In the genomic region with DNA sequence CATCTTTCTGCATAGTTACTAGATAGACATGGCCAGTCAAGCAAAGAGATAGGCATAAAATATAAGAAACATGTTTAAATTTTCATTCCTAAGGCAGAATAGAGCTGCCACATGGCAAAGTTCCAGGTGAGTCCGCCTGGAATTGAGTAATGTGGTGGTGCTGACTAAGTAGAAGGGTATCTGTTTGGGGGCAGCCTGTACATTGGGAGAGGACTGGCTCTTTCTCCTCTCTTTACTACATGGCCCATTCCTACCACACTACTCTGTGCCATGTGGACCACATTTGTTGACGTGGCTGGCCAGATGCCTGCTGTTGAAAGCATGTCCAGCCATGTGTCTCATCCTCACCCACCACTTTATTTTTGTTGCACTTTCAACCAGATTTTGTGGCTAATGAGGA, we compare ENCODE assay signal across 13 cellular contexts.
DNase-seq lines count a peak whose midpoint lies in the region; ATAC-seq, FAIRE-seq and TF ChIP-seq lines count a peak whose summit lies in the region.
"Had no signal": no experiment of that assay in that cellular context is flagged by ENCODE, and none has a peak within 500 bp of the region (broad histone marks: within the 10 kb centered on the region; RNA-seq: fewer than 3 reads in every experiment).

No MANE protein-coding gene starts in this region.

- no peak overlapping the region for H3K4me2 ChIP-seq in H1 (ENCODE audit: insufficient read depth in 1 of 2, low read depth in 2 of 2, low read length in 2 of 2)

- no peak overlapping the region for H2AFZ ChIP-seq in H1 (ENCODE audit: low read length)

- no peak overlapping the region for H2BK5ac ChIP-seq in H1 (ENCODE audit: low read depth, low read length)

- H3K79me1 ChIP-seq in H1 (ENCODE audit: low read depth, low read length): no peaks in the 10 kb centered on the region

- no peak for TF ChIP-seq RAD21 in H1 (IDR thresholded peaks at IDR 0.05 in 1 of 2, conservative IDR thresholded peaks at IDR 0.05 in 1 of 2; ENCODE audit: low read depth in 2 of 2, low read length in 2 of 2)

- FAIRE-seq in H1 (lab: Jason Lieb, UNC): no peak

- H3K36me3 ChIP-seq in H1 (ENCODE audit: control insufficient read depth in 2 of 4, insufficient read depth in 4 of 4, low read length in 3 of 4): no peaks in the 10 kb centered on the region

- peak; percentile 88 for ATAC-seq in omental fat pad (ENCODE audit: low FRiP score)
- no peak for ATAC-seq in activated CD8-positive, alpha-beta T cell treated with anti-CD3 and anti-CD28 coated beads for 36 hours
- no peak for ATAC-seq in HG02840 (IDR thresholded peaks at IDR 0.05; ENCODE audit: low FRiP score, unreplicated experiment)
- ATAC-seq: right cardiac atrium had no signal

- H3K4me1 Mint-ChIP-seq in activated CD8-positive, alpha-beta T cell treated with anti-CD3 and anti-CD28 coated beads for 36 hours (ENCODE audit: low read depth): no peaks in the 10 kb centered on the region

- H3K27me3 Mint-ChIP-seq in activated CD8-positive, alpha-beta T cell treated with anti-CD3 and anti-CD28 coated beads for 36 hours: no peaks in the 10 kb centered on the region

- no peak overlapping the region for H2AK5ac ChIP-seq in H1 (ENCODE audit: low read depth, low read length)

- CTCF ChIA-PET in H1 (lab: Charles Lee; ENCODE audit: partially characterized antibody): interaction anchor here (1.8 kb wide), 1 partner anchor 123 kb away, joined by 8 read pairs; no protein-coding TSS in a partner anchor
- CTCF ChIA-PET in activated CD8-positive, alpha-beta T cell treated with anti-CD3 and anti-CD28 coated beads for 36 hours (lab: Charles Lee): no interaction called here

- no peak for TF ChIP-seq EP300 in H1 (IDR thresholded peaks at IDR 0.05; ENCODE audit: borderline replicate concordance in 1 of 2, low read depth in 2 of 2, low read length in 2 of 2)

- H3K27me3 ChIP-seq in H1 (replicated peaks in 1 of 4; ENCODE audit: control insufficient read depth in 3 of 4, extremely low read depth in 1 of 4, insufficient read depth in 3 of 4, low read length in 3 of 4): no peaks in the 10 kb centered on the region

- intact Hi-C loops in activated CD8-positive, alpha-beta T cell treated with anti-CD3 and anti-CD28 coated beads for 36 hours (cut with micrococcal nuclease): no loop called here

- H3K4ac ChIP-seq in H1 (replicated peaks; ENCODE audit: insufficient read length, low read depth, low read length): no peak overlapping the region

- DNase-seq in EH (ENCODE audit: low read depth) (peak; percentile 95), NCI-H446 (lab: John Stamatoyannopoulos, UW) (peak; percentile 52 to 87), H1 (ENCODE audit: low read depth in 1 of 2, low spot score in 2 of 2) (no peak), omental fat pad (ENCODE audit: low spot score) (peak; percentile 23), cerebellar cortex (ENCODE audit: low spot score) (no peak)
- no peak for DNase-seq in activated CD4-positive, CD25-positive, alpha-beta regulatory T cell (lab: John Stamatoyannopoulos, UW)
- DNase-seq in activated CD8-positive, alpha-beta T cell treated with anti-CD3 and anti-CD28 coated beads for 36 hours: no peak
- DNase-seq: NCI-H69, right cardiac atrium had no signal

- no peaks in the 10 kb centered on the region for H3K23me2 ChIP-seq in H1 (ENCODE audit: low read depth, low read length)

- 92% methylated on average over 2 of the region's 2 CpGs; no CpG with 5 or more reads in 1 of the 2 experiments for WGBS in H1 (ENCODE audit: extremely low coverage in 1 of 2, insufficient coverage in 1 of 2, insufficient read length in 1 of 2, insufficient replicate concordance in 2 of 2, low coverage in 1 of 2, low lambda C conversion rate in 2 of 2, missing lambda C conversion rate in 1 of 2), 2 experiments

- H3K56ac ChIP-seq in H1 (replicated peaks; ENCODE audit: insufficient read length, low read depth, low read length): no peak overlapping the region

- H2BK120ac ChIP-seq in H1 (replicated peaks; ENCODE audit: low read depth, low read length): no peak overlapping the region

- no peak overlapping the region for H4K5ac ChIP-seq in H1 (ENCODE audit: insufficient read length, low read depth, low read length)

- H4K91ac ChIP-seq in H1 (replicated peaks; ENCODE audit: insufficient read length, low read length): no peak overlapping the region

- no peak overlapping the region for H3K18ac ChIP-seq in H1 (ENCODE audit: extremely low read depth, low read length)

- H3K4me3 ChIP-seq in H1 (ENCODE audit: extremely low read depth in 1 of 4, insufficient read depth in 2 of 4, low read depth in 3 of 4, low read length in 4 of 4): no peak overlapping the region
- H3K4me3 ChIP-seq: coronary artery, SK-N-MC had no signal

- H3K36me3 Mint-ChIP-seq in activated CD8-positive, alpha-beta T cell treated with anti-CD3 and anti-CD28 coated beads for 36 hours (ENCODE audit: low read depth): no peaks in the 10 kb centered on the region

- H3K9ac ChIP-seq in H1 (replicated peaks in 1 of 4; ENCODE audit: extremely low read depth in 1 of 4, low read depth in 3 of 4, low read length in 3 of 4): no peak overlapping the region

- no peaks in the 10 kb centered on the region for H4K20me1 ChIP-seq in H1 (replicated peaks in 1 of 2; ENCODE audit: control insufficient read depth in 1 of 2, insufficient read depth in 2 of 2, low read length in 2 of 2)

- H2BK12ac ChIP-seq in H1 (ENCODE audit: low read depth, low read length): no peak overlapping the region; the same call in 1 of the 2 replicates

- POLR2A ChIA-PET in H1 (lab: Charles Lee; ENCODE audit: partially characterized antibody): no interaction called here
- POLR2A ChIA-PET in activated CD8-positive, alpha-beta T cell treated with anti-CD3 and anti-CD28 coated beads for 36 hours (lab: Charles Lee): no interaction called here

- no peak overlapping the region for H3K4me3 Mint-ChIP-seq in activated CD8-positive, alpha-beta T cell treated with anti-CD3 and anti-CD28 coated beads for 36 hours
- H3K4me3 Mint-ChIP-seq: activated T-helper 1 cell treated with anti-CD3 and anti-CD28 coated beads, Interleukin-12 subunit alpha, Interleukin-12 subunit beta, Interleukin-2, Interleukin-4 antibody, amounts not matched to agents 30 ng/mL and 10 ng/mL and 1 ng/mL, durations not matched to agents 14 hours and 24 hours and 36 hours had no signal

- no peak overlapping the region for H3K14ac ChIP-seq in H1 (ENCODE audit: insufficient read length)

- H3K9me3 Mint-ChIP-seq in activated CD8-positive, alpha-beta T cell treated with anti-CD3 and anti-CD28 coated beads for 36 hours: no peaks in the 10 kb centered on the region
- H3K9me3 Mint-ChIP-seq: activated T-helper 1 cell treated with anti-CD3 and anti-CD28 coated beads, Interleukin-12 subunit alpha, Interleukin-12 subunit beta, Interleukin-2, Interleukin-4 antibody, amounts not matched to agents 30 ng/mL and 10 ng/mL and 1 ng/mL, durations not matched to agents 14 hours and 24 hours and 36 hours had no signal

- no peak for TF ChIP-seq CTCF in H1 (IDR thresholded peaks at IDR 0.05; ENCODE audit: control extremely low read depth in 1 of 3, insufficient read depth in 1 of 3, low read depth in 1 of 3, low read length in 3 of 3)
- TF ChIP-seq CTCF in omental fat pad (IDR thresholded peaks at IDR 0.05): no peak
- TF ChIP-seq CTCF in activated CD8-positive, alpha-beta T cell treated with anti-CD3 and anti-CD28 coated beads for 36 hours (IDR thresholded peaks at IDR 0.05): no peak

- H3K79me2 ChIP-seq in H1 (ENCODE audit: control insufficient read depth in 1 of 2, insufficient read depth in 2 of 2, low read length in 2 of 2): no peaks in the 10 kb centered on the region

- no peak overlapping the region for H3K23ac ChIP-seq in H1 (ENCODE audit: insufficient read length)

- H3K27ac Mint-ChIP-seq in activated CD8-positive, alpha-beta T cell treated with anti-CD3 and anti-CD28 coated beads for 36 hours: no peak overlapping the region
- H3K27ac Mint-ChIP-seq: activated T-helper 1 cell treated with anti-CD3 and anti-CD28 coated beads, Interleukin-12 subunit alpha, Interleukin-12 subunit beta, Interleukin-2, Interleukin-4 antibody, amounts not matched to agents 30 ng/mL and 10 ng/mL and 1 ng/mL, durations not matched to agents 14 hours and 24 hours and 36 hours had no signal

- no peak overlapping the region for H2BK20ac ChIP-seq in H1 (ENCODE audit: low read length)

- no peaks in the 10 kb centered on the region; a peak in 1 of 7 replicates for H3K4me1 ChIP-seq in H1 (replicated peaks in 1 of 4; ENCODE audit: control insufficient read depth in 3 of 4, insufficient read depth in 4 of 4, low read length in 3 of 4)

- H3K9me3 ChIP-seq in H1 (ENCODE audit: insufficient read depth in 2 of 2, low read depth in 1 of 2, low read length in 1 of 2): no peaks in the 10 kb centered on the region

- 0 out of 2 replicates have a peak overlapping the region, but pooled peaks have one; percentile 38 for H2BK15ac ChIP-seq in H1 (ENCODE audit: low read length)

- no peak overlapping the region for H3K27ac ChIP-seq in H1 (ENCODE audit: low read depth, low read length)
- H3K27ac ChIP-seq: coronary artery, SK-N-MC had no signal

- H4K8ac ChIP-seq in H1 (ENCODE audit: extremely low read depth, insufficient read depth, low read length): no peak overlapping the region; the same call in 1 of the 2 replicates

- no peak for TF ChIP-seq POLR2A in H1 (IDR thresholded peaks at IDR 0.05; ENCODE audit: control extremely low read depth in 1 of 2, low read depth in 2 of 2, low read length in 2 of 2)

TF ChIP-seq in H1, 55 proteins besides CTCF, POLR2A, EP300 and RAD21:
- no peak for TF ChIP-seq TAF1 (IDR thresholded peaks at IDR 0.05; ENCODE audit: low read depth, low read length)
- TF ChIP-seq NANOG (IDR thresholded peaks at IDR 0.05; ENCODE audit: insufficient read depth, low read depth, low read length, poor library complexity, severe bottlenecking): no peak
- no peak for TF ChIP-seq NRF1 (IDR thresholded peaks at IDR 0.05; ENCODE audit: low read depth, low read length)
- TF ChIP-seq PHF8 (conservative IDR thresholded peaks at IDR 0.05; ENCODE audit: low read depth, low read length): no peak
- no peak for TF ChIP-seq TCF12 (IDR thresholded peaks at IDR 0.05; ENCODE audit: low read depth, low read length)
- no peak for TF ChIP-seq CBX5 (IDR thresholded peaks at IDR 0.05; ENCODE audit: low read depth, low read length)
- no peak for TF ChIP-seq YY1 (IDR thresholded peaks at IDR 0.05; ENCODE audit: low read depth, low read length)
- TF ChIP-seq ZNF274 (IDR thresholded peaks at IDR 0.05; ENCODE audit: borderline replicate concordance, extremely low read depth, low read length): no peak
- TF ChIP-seq KDM5A (IDR thresholded peaks at IDR 0.05; ENCODE audit: low read length): no peak

Comparison
In these comparisons a context has a peak if more than half of its experiments do, and no peak if none do; other contexts are left out.
1. DNase-seq: peak in EH (single experiment), NCI-H446 (2 of 2) and omental fat pad (single experiment); none in H1 (0 of 2), activated CD4-positive, CD25-positive, alpha-beta regulatory T cell (0 of 4), activated CD8-positive, alpha-beta T cell treated with anti-CD3 and anti-CD28 coated beads for 36 hours (single experiment) and cerebellar cortex (single experiment).